ENCODE assay signal across 17 cellular contexts in the genomic region with DNA sequence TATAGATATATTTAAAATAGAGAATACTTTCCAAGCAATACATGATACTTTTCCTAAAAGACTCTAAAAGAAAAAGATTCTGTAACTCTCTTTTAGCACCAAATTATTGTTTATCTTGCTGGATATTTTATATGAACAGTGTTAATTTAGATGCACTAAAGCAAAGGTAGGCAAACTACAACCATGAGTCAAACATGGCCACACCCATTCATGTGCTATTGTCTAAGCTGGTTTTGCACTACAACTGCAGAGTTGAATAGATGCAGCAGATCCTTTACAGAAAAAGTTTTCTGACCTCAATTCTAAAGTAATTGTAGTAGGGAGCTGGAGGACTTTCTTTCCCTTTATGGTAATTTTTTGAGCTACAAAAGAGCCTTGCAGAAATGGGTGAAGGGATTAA. TPM values are rescaled to one million over a fixed set of nuclear protein-coding genes. Genes with fewer than 3 reads are reported as not detected.
A peak's percentile ranks its signal among the peaks of the same experiment; 100 is the strongest.
DNase-seq lines count a peak whose midpoint lies in the region; ATAC-seq, FAIRE-seq and TF ChIP-seq lines count a peak whose summit lies in the region.
"Had no signal": no experiment of that assay in that cellular context is flagged by ENCODE, and none has a peak within 500 bp of the region (broad histone marks: within the 10 kb centered on the region; RNA-seq: fewer than 3 reads in every experiment).

No MANE protein-coding gene starts in this region.

- no peaks in the 10 kb centered on the region for H3K4me1 ChIP-seq in Panc1 (ENCODE audit: control insufficient read depth, insufficient read depth, low read length)
- H3K4me1 ChIP-seq in small intestine (ENCODE audit: control insufficient read depth in 2 of 2, insufficient read depth in 1 of 2, low read depth in 1 of 2, low read length in 1 of 2) = peaks cover 6 to 8% of the 10 kb centered on the region in 2 donors

- POLR2A ChIA-PET in Panc1 (lab: Charles Lee) = no interaction called here

- no peak overlapping the region for H3K4me3 ChIP-seq in Panc1 (ENCODE audit: low read depth in 2 of 2, low read length in 2 of 2)
- H3K4me3 ChIP-seq in small intestine (ENCODE audit: low read depth in 1 of 2, low read length in 2 of 2) = no peak overlapping the region

- peaks cover 37% of the 10 kb centered on the region for H3K36me3 Mint-ChIP-seq in effector memory CD8-positive, alpha-beta T cell (ENCODE audit: insufficient read depth)

- in situ Hi-C loops in Panc1 (cut with HindIII; ENCODE audit: low pct_unique_long_range_greater_than_20kb, low sequenced_read_pairs) = no loop called here

- H3K27me3 ChIP-seq in Panc1 (ENCODE audit: control insufficient read depth, insufficient read depth, low read length) = no peaks in the 10 kb centered on the region
- H3K27me3 ChIP-seq in small intestine (ENCODE audit: control insufficient read depth in 2 of 2, insufficient read depth in 2 of 2, low read length in 2 of 2) = no peaks in the 10 kb centered on the region

- no peak for DNase-seq in GM12892 (ENCODE audit: insufficient read length)
- DNase-seq in Panc1 (ENCODE audit: low read depth, low spot score) = no peak
- DNase-seq in small intestine = peak; percentile 42
- DNase-seq in anterior cingulate cortex (lab: John Stamatoyannopoulos, UW) = no peak
- DNase-seq in ureter (ENCODE audit: low spot score) = no peak
- DNase-seq in effector memory CD8-positive, alpha-beta T cell = no peak
- DNase-seq: CD8-positive, alpha-beta T cell; COR-L47; DND-41; GDM1; GOT3; H9 had no signal

- H3K36me3 ChIP-seq in Panc1 (ENCODE audit: control insufficient read depth, insufficient read depth, low read length) = peaks cover 26% of the 10 kb centered on the region
- H3K36me3 ChIP-seq in small intestine (ENCODE audit: control insufficient read depth in 2 of 2, insufficient read depth in 2 of 2, low read length in 2 of 2) = peaks cover 9 to 14% of the 10 kb centered on the region in 2 donors

- TF ChIP-seq POLR2A in GM12892 (IDR thresholded peaks at IDR 0.05; ENCODE audit: low read depth, low read length) = no peak

- peaks cover 0 to 7% of the 10 kb centered on the region in 2 donors for H3K4me1 Mint-ChIP-seq in effector memory CD8-positive, alpha-beta T cell (ENCODE audit: low read depth in 2 of 2)

- TSS peak; percentile 27 for BruUV-seq in Panc1 (replicated peaks; lab: Mats Ljungman, UMichigan)

- no peaks in the 10 kb centered on the region for H3K27me3 Mint-ChIP-seq in effector memory CD8-positive, alpha-beta T cell

- peak; percentile 36 for FAIRE-seq in GM12892 (lab: Jason Lieb, UNC)
- peak; percentile 47 for FAIRE-seq in small intestine (lab: Jason Lieb, UNC)
- FAIRE-seq: GM19239 had no signal

- H3K27ac Mint-ChIP-seq in effector memory CD8-positive, alpha-beta T cell = no peak overlapping the region
- H3K27ac Mint-ChIP-seq: CD14-positive monocyte; CD8-positive, alpha-beta T cell; H9 had no signal

- H3K9me3 Mint-ChIP-seq in effector memory CD8-positive, alpha-beta T cell = no peaks in the 10 kb centered on the region
- H3K9me3 Mint-ChIP-seq: CD8-positive, alpha-beta T cell; H9 had no signal

- no peak overlapping the region for H3K27ac ChIP-seq in Panc1 (ENCODE audit: low read length)
- no peak overlapping the region for H3K27ac ChIP-seq in small intestine (ENCODE audit: low read depth in 1 of 2, low read length in 1 of 2)
- H3K27ac ChIP-seq: HL-60 had no signal

- no peak for TF ChIP-seq CTCF in Panc1 (IDR thresholded peaks at IDR 0.05)

- CTCF ChIA-PET in Panc1 (lab: Charles Lee) = no interaction called here

- intact Hi-C loops in Panc1 (cut with micrococcal nuclease; ENCODE audit: unreplicated experiment) = no loop called here

- no peak overlapping the region for H3K4me3 Mint-ChIP-seq in effector memory CD8-positive, alpha-beta T cell
- H3K4me3 Mint-ChIP-seq: CD14-positive monocyte; CD8-positive, alpha-beta T cell; H9 had no signal

- ATAC-seq in Panc1 = no peak
- peak; percentile 59 for ATAC-seq in esophagus mucosa
- no peak for ATAC-seq in effector memory CD8-positive, alpha-beta T cell (replicated peaks)
- ATAC-seq: CD8-positive, alpha-beta T cell had no signal

- no peaks in the 10 kb centered on the region for H3K9me3 ChIP-seq in Panc1 (ENCODE audit: control insufficient read depth, insufficient read depth, low read depth, low read length)
- no peaks in the 10 kb centered on the region for H3K9me3 ChIP-seq in small intestine (ENCODE audit: control insufficient read depth, low read depth)

RNA-seq across cellular contexts. Expression of a gene that starts 19.4 kb away (rescaled TPM):
- 8.3 TPM for polyA plus RNA-seq in GM12892 (2012; ENCODE audit: missing spikeins)
- total RNA-seq in Panc1 (2021; ENCODE audit: unreplicated experiment) (19.6 TPM), esophagus mucosa (28.9 TPM), ureter (32.0 TPM)
- polyA plus RNA-seq in Panc1 (2012; ENCODE audit: insufficient read length) = 6.8 TPM
- polyA plus RNA-seq in small intestine = 10 to 100 TPM in 2 of 3 donors, 1 to 10 TPM in 1; 9.2 to 13.4 (median 10.5) TPM

RNA-seq across cellular contexts. Expression of a gene that starts 19.8 kb away (rescaled TPM):
- polyA plus RNA-seq in GM12892 (2012; ENCODE audit: missing spikeins) = 21.9 TPM
- total RNA-seq in Panc1 (2021; ENCODE audit: unreplicated experiment) (30.3 TPM), esophagus mucosa (13.5 TPM), ureter (28.1 TPM)
- 51.8 TPM for polyA plus RNA-seq in Panc1 (2012; ENCODE audit: insufficient read length)
- polyA plus RNA-seq in small intestine = 10 to 100 TPM in 1 of 3 donors, 1 to 10 TPM in 2; 2.2 to 12.0 (median 5.7) TPM

RNA-seq across cellular contexts. Expression of a gene that starts 39.9 kb away (rescaled TPM):
- not detected for polyA plus RNA-seq in GM12892 (2012; ENCODE audit: missing spikeins)
- total RNA-seq in Panc1 (2021; ENCODE audit: unreplicated experiment) (0.39 TPM), esophagus mucosa (not detected), ureter (1.9 TPM)
- polyA plus RNA-seq in Panc1 (2012; ENCODE audit: insufficient read length) = 0.42 TPM
- polyA plus RNA-seq in small intestine = under 1 TPM in 1 of 3 donors, not detected in 2; 0.25 TPM
- total RNA-seq: CD8-positive, alpha-beta T cell had no signal
- polyA plus RNA-seq: BJ, CD14-positive monocyte had no signal
